In the genomic region with DNA sequence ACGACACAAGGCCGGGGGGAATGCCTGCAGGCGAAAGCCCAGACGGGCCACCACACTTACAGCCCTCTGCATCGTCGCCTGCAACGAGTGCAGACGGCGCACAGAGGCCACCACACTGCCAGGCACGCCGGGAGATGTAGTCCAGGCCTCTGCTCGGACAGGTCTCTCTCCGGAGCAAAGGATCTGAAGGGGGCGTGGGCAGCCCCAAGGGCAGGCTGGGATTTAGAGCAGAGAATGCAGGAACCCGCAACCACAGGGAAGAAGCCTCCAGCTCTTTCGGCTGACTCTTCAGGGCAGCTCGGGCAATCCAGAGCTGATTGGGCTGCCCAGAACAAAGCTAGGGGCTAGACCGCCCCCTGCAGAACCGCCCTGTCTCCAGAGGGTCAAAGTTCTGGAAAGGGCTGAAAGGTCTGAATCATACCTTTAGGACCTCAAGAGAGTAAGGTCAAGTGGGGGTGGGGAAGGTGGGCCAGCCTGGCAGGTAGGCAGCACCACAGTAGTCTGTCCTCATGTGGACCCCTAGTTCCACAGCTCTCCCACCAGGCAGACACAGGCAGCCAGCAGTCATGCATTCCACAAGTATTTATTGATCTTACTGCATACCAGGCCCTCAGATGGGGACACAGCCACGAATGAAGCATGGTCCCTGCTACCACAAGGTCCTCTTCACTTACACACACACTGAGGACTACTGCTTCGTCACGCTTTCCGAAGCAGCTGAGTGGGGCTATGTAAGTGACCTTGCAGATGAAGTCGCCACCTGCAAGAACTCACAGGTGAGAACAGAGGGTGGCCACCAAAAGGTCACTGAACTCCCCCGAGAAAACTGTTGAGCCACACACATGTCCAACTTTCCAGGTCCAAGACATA, we compare ENCODE assay signal across 8 cellular contexts. TPM values are rescaled to one million over a fixed set of nuclear protein-coding genes. Genes with fewer than 3 reads are reported as not detected.
A peak's percentile ranks its signal among the peaks of the same experiment; 100 is the strongest.
DNase-seq lines count a peak whose midpoint lies in the region; ATAC-seq, FAIRE-seq and TF ChIP-seq lines count a peak whose summit lies in the region.

A gene with protein sequence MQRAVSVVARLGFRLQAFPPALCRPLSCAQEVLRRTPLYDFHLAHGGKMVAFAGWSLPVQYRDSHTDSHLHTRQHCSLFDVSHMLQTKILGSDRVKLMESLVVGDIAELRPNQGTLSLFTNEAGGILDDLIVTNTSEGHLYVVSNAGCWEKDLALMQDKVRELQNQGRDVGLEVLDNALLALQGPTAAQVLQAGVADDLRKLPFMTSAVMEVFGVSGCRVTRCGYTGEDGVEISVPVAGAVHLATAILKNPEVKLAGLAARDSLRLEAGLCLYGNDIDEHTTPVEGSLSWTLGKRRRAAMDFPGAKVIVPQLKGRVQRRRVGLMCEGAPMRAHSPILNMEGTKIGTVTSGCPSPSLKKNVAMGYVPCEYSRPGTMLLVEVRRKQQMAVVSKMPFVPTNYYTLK (minus strand): TSS at position 95 of the 870 bp plus-strand sequence. CDS start 23 bp downstream, at position 72.

- H3K36me3 Mint-ChIP-seq in activated naive CD8-positive, alpha-beta T cell = no peaks in the 10 kb centered on the region
- peaks cover 1% of the 10 kb centered on the region for H3K36me3 Mint-ChIP-seq in activated naive CD8-positive, alpha-beta T cell treated with anti-CD3 and anti-CD28 coated beads, Interleukin-2, amount 50 U/mL, for 24 hours (ENCODE audit: low read depth)

- no peaks in the 10 kb centered on the region for H3K9me3 Mint-ChIP-seq in activated naive CD8-positive, alpha-beta T cell (ENCODE audit: low read depth)
- H3K9me3 Mint-ChIP-seq in activated naive CD8-positive, alpha-beta T cell treated with anti-CD3 and anti-CD28 coated beads, Interleukin-2, amount 50 U/mL, for 24 hours = no peaks in the 10 kb centered on the region

- DNase-seq in activated naive CD8-positive, alpha-beta T cell treated with anti-CD3 and anti-CD28 coated beads, Interleukin-2, amount 50 U/mL, for 24 hours = no peak
- DNase-seq in esophagus squamous epithelium (lab: John Stamatoyannopoulos, UW) (no peak), midbrain (lab: John Stamatoyannopoulos, UW) (peak; percentile 22), ureter (ENCODE audit: low spot score) (peak; percentile 68), GM19238 (ENCODE audit: insufficient read length, low spot score) (no peak), GM12892 (ENCODE audit: insufficient read length) (no peak)

- TF ChIP-seq CTCF in esophagus squamous epithelium (IDR thresholded peaks at IDR 0.05) = no peak

- no peaks in the 10 kb centered on the region for H3K9me3 ChIP-seq in esophagus squamous epithelium

- peaks cover 11 to 52% (median 22%) of the 10 kb centered on the region in 3 donors for H3K4me1 ChIP-seq in esophagus squamous epithelium

- intact Hi-C loops in esophagus squamous epithelium (cut with DNase I) = no loop called here

- no peak for FAIRE-seq in GM12892 (lab: Jason Lieb, UNC)

- no peaks in the 10 kb centered on the region for H3K27me3 ChIP-seq in esophagus squamous epithelium

- no peak for ATAC-seq in activated naive CD8-positive, alpha-beta T cell treated with anti-CD3 and anti-CD28 coated beads, Interleukin-2, amount 50 U/mL, for 24 hours
- ATAC-seq in HG03025 (IDR thresholded peaks at IDR 0.05; ENCODE audit: low FRiP score, unreplicated experiment) = no peak

- H3K36me3 ChIP-seq in esophagus squamous epithelium = peaks cover 0 to 40% (median 9%) of the 10 kb centered on the region in 3 donors

- H3K4me3 Mint-ChIP-seq in activated naive CD8-positive, alpha-beta T cell = no peak within 1 kb of the TSS
- no peak within 1 kb of the TSS for H3K4me3 Mint-ChIP-seq in activated naive CD8-positive, alpha-beta T cell treated with anti-CD3 and anti-CD28 coated beads, Interleukin-2, amount 50 U/mL, for 24 hours

- peak within 1 kb of the TSS in 3 of 4 donors; percentile 3 to 42 (median 21) for H3K4me3 ChIP-seq in esophagus squamous epithelium

- no peaks in the 10 kb centered on the region for H3K27me3 Mint-ChIP-seq in activated naive CD8-positive, alpha-beta T cell
- no peaks in the 10 kb centered on the region for H3K27me3 Mint-ChIP-seq in activated naive CD8-positive, alpha-beta T cell treated with anti-CD3 and anti-CD28 coated beads, Interleukin-2, amount 50 U/mL, for 24 hours

- 60 to 86% methylated on average over 4 to 8 of the region's 25 CpGs for WGBS in esophagus squamous epithelium, 2 donors

- H3K27ac ChIP-seq in esophagus squamous epithelium = peak within 1 kb of the TSS in 2 of 4 donors; percentile 49 to 58

- H3K27ac Mint-ChIP-seq in activated naive CD8-positive, alpha-beta T cell = peak within 1 kb of the TSS; percentile 46
- H3K27ac Mint-ChIP-seq in activated naive CD8-positive, alpha-beta T cell treated with anti-CD3 and anti-CD28 coated beads, Interleukin-2, amount 50 U/mL, for 24 hours = no peak within 1 kb of the TSS

- TF ChIP-seq POLR2A in esophagus squamous epithelium (IDR thresholded peaks at IDR 0.05) (no peak), GM12892 (IDR thresholded peaks at IDR 0.05; ENCODE audit: low read depth, low read length) (no peak)

- peaks cover 31% of the 10 kb centered on the region for H3K4me1 Mint-ChIP-seq in activated naive CD8-positive, alpha-beta T cell (ENCODE audit: low read depth)
- peaks cover 28% of the 10 kb centered on the region for H3K4me1 Mint-ChIP-seq in activated naive CD8-positive, alpha-beta T cell treated with anti-CD3 and anti-CD28 coated beads, Interleukin-2, amount 50 U/mL, for 24 hours

RNA-seq across cellular contexts. Expression of the gene that starts here (rescaled TPM):
- total RNA-seq in esophagus squamous epithelium (1 to 10 TPM in 3 of 4 donors, under 1 TPM in 1; 0.80 to 1.7 (median 1.2) TPM), ureter (29.1 TPM)
- 6.2 TPM for polyA plus RNA-seq in GM12892 (2012; ENCODE audit: missing spikeins)

Comparison
In these comparisons a context has a peak if more than half of its experiments do, and no peak if none do; other contexts are left out.
1. RNA of the gene that starts here (total RNA-seq): 29.1 TPM in ureter (single experiment); 0.80 to 1.7 TPM in esophagus squamous epithelium; every median in the first group is over 10 times any median in the second.
2. DNase-seq: peak in midbrain (single experiment) and ureter (single experiment); none in activated naive CD8-positive, alpha-beta T cell treated with anti-CD3 and anti-CD28 coated beads, Interleukin-2, amount 50 U/mL, for 24 hours (single experiment), esophagus squamous epithelium (single experiment), GM19238 (single experiment) and GM12892 (single experiment).